ENCODE assay signal across 8 cellular contexts in genomic region chr6:163406320-163406719, GRCh38. TPM values are rescaled to one million over a fixed set of nuclear protein-coding genes. Genes with fewer than 3 reads are reported as not detected.
DNase-seq lines count a peak whose midpoint lies in the region; ATAC-seq and TF ChIP-seq lines count a peak whose summit lies in the region.

No MANE protein-coding gene starts in this region.

- H3K9ac ChIP-seq in parathyroid adenoma, result no peak overlapping the region

- H3K4me3 ChIP-seq in choroid plexus epithelial cell (ENCODE audit: low read depth, low read length), result peak overlapping the region; percentile 41
- no peak overlapping the region for H3K4me3 ChIP-seq in parathyroid adenoma (ENCODE audit: low read depth, low read length)
- H3K4me3 ChIP-seq in mucosa of descending colon, result no peak overlapping the region

- no peaks in the 10 kb centered on the region for H3K79me2 ChIP-seq in parathyroid adenoma

- TF ChIP-seq CTCF in choroid plexus epithelial cell (conservative IDR thresholded peaks at IDR 0.05; ENCODE audit: low read depth, low read length) (no peak), parathyroid adenoma (IDR thresholded peaks at IDR 0.05) (no peak), mucosa of descending colon (IDR thresholded peaks at IDR 0.05) (no peak)

- intact Hi-C loops in mucosa of descending colon (cut with DNase I, micrococcal nuclease), result no loop called here

- DNase-seq in choroid plexus epithelial cell (ENCODE audit: low read depth), result peak; percentile 40
- DNase-seq in AG08396 (ENCODE audit: low spot score), result no peak
- DNase-seq in NCI-H2081 treated with DMSO at 0.1 percent for 48 hours (lab: John Stamatoyannopoulos, UW), result no peak
- DNase-seq in mucosa of descending colon, result no peak
- DNase-seq in activated CD4-positive, alpha-beta T cell treated with anti-CD3 and anti-CD28 coated beads, Interleukin-2, amount 50 U/mL, for 4 hours, result no peak

- no peaks in the 10 kb centered on the region for H3K27me3 ChIP-seq in parathyroid adenoma (ENCODE audit: control insufficient read depth, insufficient read depth, low read length)

- H3K27ac ChIP-seq in parathyroid adenoma, result peak overlapping the region; percentile 51

- no peaks in the 10 kb centered on the region for H3K4me1 ChIP-seq in parathyroid adenoma
- peaks cover 2% of the 10 kb centered on the region for H3K4me1 ChIP-seq in mucosa of descending colon (ENCODE audit: low read depth)

- peak; percentile 25 for ATAC-seq in GM18511 (IDR thresholded peaks at IDR 0.05; ENCODE audit: unreplicated experiment)
- peak; percentile 19 for ATAC-seq in HG03064 (IDR thresholded peaks at IDR 0.05; ENCODE audit: low read depth, unreplicated experiment)
- no peak for ATAC-seq in mucosa of descending colon

- H3K9me3 ChIP-seq in parathyroid adenoma (ENCODE audit: control insufficient read depth, low read length), result no peaks in the 10 kb centered on the region
- no peaks in the 10 kb centered on the region for H3K9me3 ChIP-seq in mucosa of descending colon

- H3K36me3 ChIP-seq in parathyroid adenoma (ENCODE audit: control insufficient read depth, insufficient read depth, low read length) (no peaks in the 10 kb centered on the region), mucosa of descending colon (ENCODE audit: low read depth) (no peaks in the 10 kb centered on the region)

- H3K4me2 ChIP-seq in parathyroid adenoma (ENCODE audit: low read length), result no peak overlapping the region

- peak overlapping the region; percentile 40 for H2AFZ ChIP-seq in parathyroid adenoma

RNA-seq across cellular contexts. Expression of gene QKI, which starts 8.2 kb away (rescaled TPM):
- total RNA-seq in mucosa of descending colon, result 100 to 1,000 TPM in 1 of 3 donors, 10 to 100 TPM in 2; 11.3 to 129 (median 35.8) TPM
